24 cellular contexts compared by ENCODE assay signal in genomic region chr9:126677188-126678084, GRCh38.
A peak's percentile ranks its signal among the peaks of the same experiment; 100 is the strongest.
DNase-seq lines count a peak whose midpoint lies in the region; TF ChIP-seq lines count a peak whose summit lies in the region.
"Had no signal": no experiment of that assay in that cellular context is flagged by ENCODE, and none has a peak within 500 bp of the region (broad histone marks: within the 10 kb centered on the region; RNA-seq: fewer than 3 reads in every experiment).

No MANE protein-coding gene starts in this region.

- no peak overlapping the region for H3K27ac Mint-ChIP-seq in activated CD4-positive, alpha-beta memory T cell treated with anti-CD3 and anti-CD28 coated beads for 36 hours
- no peak overlapping the region for H3K27ac Mint-ChIP-seq in activated CD4-positive, alpha-beta memory T cell treated with anti-CD3 and anti-CD28 coated beads, Interleukin-2, amount 10 ng/mL, durations not matched to agents 7 days and 5 days
- peak overlapping the region in 1 of 5 experiments; percentile 63 for H3K27ac Mint-ChIP-seq in brain
- H3K27ac Mint-ChIP-seq in nephron progenitor cell = no peak overlapping the region
- H3K27ac Mint-ChIP-seq in endothelial cell (ENCODE audit: unreplicated experiment) = no peak overlapping the region
- H3K27ac Mint-ChIP-seq: activated naive CD4-positive, alpha-beta T cell treated with anti-CD3 and anti-CD28 coated beads, Interleukin-2, amount 50 U/mL, for 24 hours; activated T-helper 1 cell treated with anti-CD3 and anti-CD28 coated beads, Interleukin-12 subunit alpha, Interleukin-12 subunit beta, Interleukin-2, Interleukin-4 antibody, amounts not matched to agents 30 ng/mL and 10 ng/mL and 1 ng/mL, durations not matched to agents 14 hours and 24 hours and 36 hours; CD4-positive, alpha-beta T cell had no signal

- H3K4me3 ChIP-seq in H7 (ENCODE audit: insufficient read depth, low read depth, low read length) = 0 out of 2 replicates have a peak overlapping the region, but pooled peaks have one; percentile 4
- no peak overlapping the region for H3K4me3 ChIP-seq in ascending aorta
- H3K4me3 ChIP-seq: prostate gland, sigmoid colon, upper lobe of left lung had no signal

- CTCF ChIA-PET in activated CD4-positive, alpha-beta memory T cell treated with anti-CD3 and anti-CD28 coated beads for 36 hours (lab: Charles Lee) = interaction anchor here (0.6 to 2.5 kb wide), 3 partner anchors 13 to 186 kb away, joined by 3 to 13 read pairs (median 9); no protein-coding TSS in a partner anchor
- CTCF ChIA-PET in activated CD4-positive, alpha-beta memory T cell treated with anti-CD3 and anti-CD28 coated beads, Interleukin-2, amount 10 ng/mL, durations not matched to agents 7 days and 5 days (lab: Charles Lee) = interaction anchor here (0.6 to 3.4 kb wide), 6 partner anchors 12 to 104 kb away, joined by 3 to 20 read pairs (median 3); no protein-coding TSS in a partner anchor

- H3K36me3 ChIP-seq in H7 (replicated peaks; ENCODE audit: control insufficient read depth, insufficient read depth, low read length) (no peaks in the 10 kb centered on the region), ascending aorta (no peaks in the 10 kb centered on the region)
- H3K36me3 ChIP-seq: neutrophil, prostate gland, sigmoid colon, upper lobe of left lung had no signal

- intact Hi-C loops in activated CD4-positive, alpha-beta memory T cell treated with anti-CD3 and anti-CD28 coated beads for 36 hours (cut with micrococcal nuclease) = loop anchor here (5.0 kb wide), 1 partner anchor 60 kb away; no protein-coding TSS in a partner anchor
- intact Hi-C loops in ascending aorta (cut with DNase I) = no loop called here

- no peaks in the 10 kb centered on the region for H3K36me3 Mint-ChIP-seq in activated CD4-positive, alpha-beta memory T cell treated with anti-CD3 and anti-CD28 coated beads for 36 hours
- no peaks in the 10 kb centered on the region for H3K36me3 Mint-ChIP-seq in activated CD4-positive, alpha-beta memory T cell treated with anti-CD3 and anti-CD28 coated beads, Interleukin-2, amount 10 ng/mL, durations not matched to agents 7 days and 5 days (ENCODE audit: low read depth)
- no peaks in the 10 kb centered on the region for H3K36me3 Mint-ChIP-seq in brain
- H3K36me3 Mint-ChIP-seq in nephron progenitor cell (ENCODE audit: low read depth) = no peaks in the 10 kb centered on the region
- no peaks in the 10 kb centered on the region for H3K36me3 Mint-ChIP-seq in endothelial cell (ENCODE audit: low read depth, unreplicated experiment)
- H3K36me3 Mint-ChIP-seq: activated naive CD4-positive, alpha-beta T cell treated with anti-CD3 and anti-CD28 coated beads, Interleukin-2, amount 50 U/mL, for 24 hours had no signal

- no peak overlapping the region for H3K27ac ChIP-seq in ascending aorta
- H3K27ac ChIP-seq: neutrophil, prostate gland, sigmoid colon, upper lobe of left lung had no signal

- H3K4me3 Mint-ChIP-seq in activated CD4-positive, alpha-beta memory T cell treated with anti-CD3 and anti-CD28 coated beads for 36 hours = no peak overlapping the region
- H3K4me3 Mint-ChIP-seq in activated CD4-positive, alpha-beta memory T cell treated with anti-CD3 and anti-CD28 coated beads, Interleukin-2, amount 10 ng/mL, durations not matched to agents 7 days and 5 days = no peak overlapping the region
- H3K4me3 Mint-ChIP-seq in brain = peak overlapping the region in 3 of 5 experiments; percentile 32 to 53 (median 40)
- H3K4me3 Mint-ChIP-seq in nephron progenitor cell = peak overlapping the region; percentile 67
- no peak overlapping the region for H3K4me3 Mint-ChIP-seq in endothelial cell (ENCODE audit: unreplicated experiment)
- H3K4me3 Mint-ChIP-seq: activated naive CD4-positive, alpha-beta T cell treated with anti-CD3 and anti-CD28 coated beads, Interleukin-2, amount 50 U/mL, for 24 hours; activated T-helper 1 cell treated with anti-CD3 and anti-CD28 coated beads, Interleukin-12 subunit alpha, Interleukin-12 subunit beta, Interleukin-2, Interleukin-4 antibody, amounts not matched to agents 30 ng/mL and 10 ng/mL and 1 ng/mL, durations not matched to agents 14 hours and 24 hours and 36 hours; CD4-positive, alpha-beta T cell had no signal

- POLR2A ChIA-PET in activated CD4-positive, alpha-beta memory T cell treated with anti-CD3 and anti-CD28 coated beads for 36 hours (lab: Charles Lee) = no interaction called here
- POLR2A ChIA-PET in activated CD4-positive, alpha-beta memory T cell treated with anti-CD3 and anti-CD28 coated beads, Interleukin-2, amount 10 ng/mL, durations not matched to agents 7 days and 5 days (lab: Charles Lee) = interaction anchor here (1.4 kb wide), 1 partner anchor 13 kb away, joined by 3 read pairs; no protein-coding TSS in a partner anchor

- no peaks in the 10 kb centered on the region for H3K9me3 ChIP-seq in ascending aorta
- H3K9me3 ChIP-seq: neutrophil, prostate gland, sigmoid colon, upper lobe of left lung had no signal

- no peak for TF ChIP-seq CTCF in brain (conservative IDR thresholded peaks at IDR 0.05)
- TF ChIP-seq CTCF in nephron progenitor cell (IDR thresholded peaks at IDR 0.05) = no peak
- TF ChIP-seq CTCF in endothelial cell (IDR thresholded peaks at IDR 0.05; ENCODE audit: unreplicated experiment) = no peak
- no peak for TF ChIP-seq CTCF in ascending aorta (IDR thresholded peaks at IDR 0.05)

- peaks cover 70% of the 10 kb centered on the region for H3K27me3 Mint-ChIP-seq in activated CD4-positive, alpha-beta memory T cell treated with anti-CD3 and anti-CD28 coated beads for 36 hours
- H3K27me3 Mint-ChIP-seq in activated CD4-positive, alpha-beta memory T cell treated with anti-CD3 and anti-CD28 coated beads, Interleukin-2, amount 10 ng/mL, durations not matched to agents 7 days and 5 days = peaks cover 81% of the 10 kb centered on the region
- H3K27me3 Mint-ChIP-seq in brain (peaks cover 97% of the 10 kb centered on the region), nephron progenitor cell (ENCODE audit: low read depth, poor library complexity) (peaks cover 92% of the 10 kb centered on the region), endothelial cell (ENCODE audit: unreplicated experiment) (peaks cover 39% of the 10 kb centered on the region)

- DNase-seq in activated CD4-positive, alpha-beta memory T cell treated with anti-CD3 and anti-CD28 coated beads for 36 hours = peak; percentile 17
- DNase-seq in activated CD4-positive, alpha-beta memory T cell treated with anti-CD3 and anti-CD28 coated beads, Interleukin-2, amount 10 ng/mL, durations not matched to agents 7 days and 5 days = no peak
- DNase-seq in H7 (peak; percentile 67), nephron progenitor cell (no peak), endothelial cell (ENCODE audit: low spot score) (no peak), ascending aorta (ENCODE audit: low spot score in 2 of 2) (no peak)
- DNase-seq in activated CD8-positive, alpha-beta memory T cell treated with anti-CD3 and anti-CD28 coated beads, Interleukin-2, amount 50 U/mL, for 4 hours = no peak
- DNase-seq: activated CD4-positive, CD25-positive, alpha-beta regulatory T cell; aorta; CD4-positive, alpha-beta T cell; cerebellar nuclear complex; head of caudate nucleus; islet precursor cell; NCI-H1048; NCI-H1694 treated with DMSO at 0.1 percent for 48 hours; NCI-H2171 treated with DMSO at 0.1 percent for 48 hours; sigmoid colon; T1000; upper lobe of left lung had no signal

- H3K9me3 Mint-ChIP-seq in activated CD4-positive, alpha-beta memory T cell treated with anti-CD3 and anti-CD28 coated beads for 36 hours = no peaks in the 10 kb centered on the region
- H3K9me3 Mint-ChIP-seq in activated CD4-positive, alpha-beta memory T cell treated with anti-CD3 and anti-CD28 coated beads, Interleukin-2, amount 10 ng/mL, durations not matched to agents 7 days and 5 days = no peaks in the 10 kb centered on the region
- H3K9me3 Mint-ChIP-seq in brain = peaks cover 0 to 12% (median 8%) of the 10 kb centered on the region in 5 experiments
- H3K9me3 Mint-ChIP-seq in nephron progenitor cell = peaks cover 4% of the 10 kb centered on the region
- H3K9me3 Mint-ChIP-seq in endothelial cell (ENCODE audit: unreplicated experiment) = no peaks in the 10 kb centered on the region
- H3K9me3 Mint-ChIP-seq: activated naive CD4-positive, alpha-beta T cell treated with anti-CD3 and anti-CD28 coated beads, Interleukin-2, amount 50 U/mL, for 24 hours; activated T-helper 1 cell treated with anti-CD3 and anti-CD28 coated beads, Interleukin-12 subunit alpha, Interleukin-12 subunit beta, Interleukin-2, Interleukin-4 antibody, amounts not matched to agents 30 ng/mL and 10 ng/mL and 1 ng/mL, durations not matched to agents 14 hours and 24 hours and 36 hours; CD4-positive, alpha-beta T cell had no signal

- H3K4me1 Mint-ChIP-seq in activated CD4-positive, alpha-beta memory T cell treated with anti-CD3 and anti-CD28 coated beads for 36 hours (ENCODE audit: low read depth) = peaks cover 7% of the 10 kb centered on the region
- peaks cover 4% of the 10 kb centered on the region for H3K4me1 Mint-ChIP-seq in activated CD4-positive, alpha-beta memory T cell treated with anti-CD3 and anti-CD28 coated beads, Interleukin-2, amount 10 ng/mL, durations not matched to agents 7 days and 5 days
- H3K4me1 Mint-ChIP-seq in brain = peaks cover 36% of the 10 kb centered on the region
- peaks cover 50% of the 10 kb centered on the region for H3K4me1 Mint-ChIP-seq in nephron progenitor cell
- H3K4me1 Mint-ChIP-seq in endothelial cell (ENCODE audit: unreplicated experiment) = peaks cover 4% of the 10 kb centered on the region

- H3K4me1 ChIP-seq in ascending aorta = no peaks in the 10 kb centered on the region
- H3K4me1 ChIP-seq: prostate gland had no signal

- H3K27me3 ChIP-seq in H7 (ENCODE audit: control insufficient read depth, insufficient read depth, low read length) (peaks cover 74% of the 10 kb centered on the region), ascending aorta (peaks cover 4% of the 10 kb centered on the region)

Comparison
In these comparisons a context has a peak if more than half of its experiments do, and no peak if none do; other contexts are left out.
1. DNase-seq: peak in activated CD4-positive, alpha-beta memory T cell treated with anti-CD3 and anti-CD28 coated beads for 36 hours (single experiment) and H7 (single experiment); none in activated CD4-positive, alpha-beta memory T cell treated with anti-CD3 and anti-CD28 coated beads, Interleukin-2, amount 10 ng/mL, durations not matched to agents 7 days and 5 days (single experiment), nephron progenitor cell (single experiment), endothelial cell (single experiment), activated CD8-positive, alpha-beta memory T cell treated with anti-CD3 and anti-CD28 coated beads, Interleukin-2, amount 50 U/mL, for 4 hours (single experiment) and ascending aorta (0 of 2).
2. H3K4me3 Mint-ChIP-seq: peak in brain (3 of 5) and nephron progenitor cell (single experiment); none in activated CD4-positive, alpha-beta memory T cell treated with anti-CD3 and anti-CD28 coated beads for 36 hours (single experiment), activated CD4-positive, alpha-beta memory T cell treated with anti-CD3 and anti-CD28 coated beads, Interleukin-2, amount 10 ng/mL, durations not matched to agents 7 days and 5 days (single experiment) and endothelial cell (single experiment).